In genomic region chr3:24963762-24964625, GRCh38 we compare ENCODE assay signal across 8 cellular contexts.
DNase-seq lines count a peak whose midpoint lies in the region; ATAC-seq lines count a peak whose summit lies in the region.

No MANE protein-coding gene starts in this region.

- DNase-seq in AG08395 (ENCODE audit: low spot score) (peak; percentile 9), SHP77 treated with DMSO at 0.1 percent for 48 hours (lab: John Stamatoyannopoulos, UW) (peak; percentile 7), iPS-NIHi11 (ENCODE audit: low spot score) (peak; percentile 23), AG20443 (ENCODE audit: low spot score) (no peak), activated T-cell treated with anti-CD3 and anti-CD28 coated beads for 4 hours (no peak), NCI-H2029 treated with DMSO at 0.1 percent for 48 hours (lab: John Stamatoyannopoulos, UW) (no peak)

- ATAC-seq in GM18870 (IDR thresholded peaks at IDR 0.05; ENCODE audit: unreplicated experiment) (peak; percentile 54), GM19324 (IDR thresholded peaks at IDR 0.05; ENCODE audit: low FRiP score, unreplicated experiment) (no peak)

Comparison
In these comparisons a context has a peak if more than half of its experiments do, and no peak if none do; other contexts are left out.
1. DNase-seq: peak in AG08395 (single experiment), SHP77 treated with DMSO at 0.1 percent for 48 hours (single experiment) and iPS-NIHi11 (single experiment); none in AG20443 (single experiment), activated T-cell treated with anti-CD3 and anti-CD28 coated beads for 4 hours (single experiment) and NCI-H2029 treated with DMSO at 0.1 percent for 48 hours (single experiment).